In genomic region chr1:183186820-183187219, GRCh38 we compare ENCODE assay signal across 14 cellular contexts. TPM values are rescaled to one million over a fixed set of nuclear protein-coding genes. Genes with fewer than 3 reads are reported as not detected.
DNase-seq lines count a peak whose midpoint lies in the region; ATAC-seq, FAIRE-seq and TF ChIP-seq lines count a peak whose summit lies in the region.
"Had no signal": no experiment of that assay in that cellular context is flagged by ENCODE, and none has a peak within 500 bp of the region (broad histone marks: within the 10 kb centered on the region; RNA-seq: fewer than 3 reads in every experiment).

No MANE protein-coding gene starts in this region.

- WGBS in H1 (ENCODE audit: extremely low coverage in 1 of 2, insufficient coverage in 1 of 2, insufficient read length in 1 of 2, insufficient replicate concordance in 2 of 2, low coverage in 1 of 2, low lambda C conversion rate in 2 of 2, missing lambda C conversion rate in 1 of 2), 2 experiments, result 77% methylated on average over 4 of the region's 4 CpGs; no CpG with 5 or more reads in 1 of the 2 experiments
- WGBS in stomach, 5 donors, result 59 to 68% (median 66%) methylated on average over 4 of the region's 4 CpGs

- H3K27me3 ChIP-seq in HUES6 (ENCODE audit: control insufficient read depth, insufficient read depth, low read length), result peaks cover 3% of the 10 kb centered on the region; the same call in 1 of the 2 replicates
- H3K27me3 ChIP-seq in H1 (replicated peaks in 1 of 4; ENCODE audit: control insufficient read depth in 3 of 4, extremely low read depth in 1 of 4, insufficient read depth in 3 of 4, low read length in 3 of 4), result no peaks in the 10 kb centered on the region
- H3K27me3 ChIP-seq in left lung, result peaks cover 5 to 22% of the 10 kb centered on the region in 2 donors
- peaks cover 0 to 15% (median 0%) of the 10 kb centered on the region in 3 donors for H3K27me3 ChIP-seq in stomach
- H3K27me3 ChIP-seq: uterus had no signal

- intact Hi-C loops in left lung (cut with DNase I) (no loop called here), stomach (cut with DNase I; ENCODE audit: low total_unique reads) (no loop called here)

- H4K8ac ChIP-seq in H1 (ENCODE audit: extremely low read depth, insufficient read depth, low read length), result no peak overlapping the region

- CTCF ChIA-PET in H1 (lab: Charles Lee; ENCODE audit: partially characterized antibody), result interaction anchor here (0.6 to 3.3 kb wide), 4 partner anchors 8 to 101 kb away, joined by 3 to 14 read pairs (median 4); no protein-coding TSS in a partner anchor

- no peak overlapping the region for H3K4me3 Mint-ChIP-seq in activated T-cell treated with anti-CD3 and anti-CD28 coated beads, Interleukin-2, amount 50 U/mL, for 24 hours

- no peak overlapping the region for H2BK20ac ChIP-seq in H1 (ENCODE audit: low read length)

- no peak overlapping the region for H3K14ac ChIP-seq in H1 (ENCODE audit: insufficient read length)

- POLR2A ChIA-PET in H1 (lab: Charles Lee; ENCODE audit: partially characterized antibody), result interaction anchor here (1.6 kb wide), 1 partner anchor 40 kb away, joined by 3 read pairs; no protein-coding TSS in a partner anchor

- no peaks in the 10 kb centered on the region for H4K20me1 ChIP-seq in H1 (replicated peaks in 1 of 2; ENCODE audit: control insufficient read depth in 1 of 2, insufficient read depth in 2 of 2, low read length in 2 of 2)

- H2BK120ac ChIP-seq in H1 (replicated peaks; ENCODE audit: low read depth, low read length), result no peak overlapping the region

- H3K23ac ChIP-seq in H1 (ENCODE audit: insufficient read length), result no peak overlapping the region

- peaks cover 44% of the 10 kb centered on the region for H3K27me3 Mint-ChIP-seq in activated T-cell treated with anti-CD3 and anti-CD28 coated beads, Interleukin-2, amount 50 U/mL, for 24 hours

- peak overlapping the region; percentile 82 for H3K9ac ChIP-seq in HUES6 (ENCODE audit: low read length)
- H3K9ac ChIP-seq in H1 (replicated peaks in 1 of 4; ENCODE audit: extremely low read depth in 1 of 4, low read depth in 3 of 4, low read length in 3 of 4), result no peak overlapping the region

- peaks cover 5% of the 10 kb centered on the region for H3K4me1 Mint-ChIP-seq in activated T-cell treated with anti-CD3 and anti-CD28 coated beads, Interleukin-2, amount 50 U/mL, for 24 hours (ENCODE audit: low read depth)

- TF ChIP-seq CTCF in H1 (IDR thresholded peaks at IDR 0.05; ENCODE audit: control extremely low read depth in 1 of 3, insufficient read depth in 1 of 3, low read depth in 1 of 3, low read length in 3 of 3) (no peak), left lung (IDR thresholded peaks at IDR 0.05) (no peak), stomach (IDR thresholded peaks at IDR 0.05) (no peak)

- H2BK12ac ChIP-seq in H1 (ENCODE audit: low read depth, low read length), result no peak overlapping the region

- DNase-seq in H1 (ENCODE audit: low read depth in 1 of 2, low spot score in 2 of 2), result no peak
- DNase-seq in left lung, result no peak
- DNase-seq in stomach, result no peak
- no peak for DNase-seq in activated T-cell treated with anti-CD3 and anti-CD28 coated beads, Interleukin-2, amount 50 U/mL, for 24 hours
- no peak for DNase-seq in A172 (ENCODE audit: low spot score)
- DNase-seq in DMS153 (lab: John Stamatoyannopoulos, UW), result no peak
- DNase-seq: activated CD4-positive, alpha-beta T cell treated with anti-CD3 and anti-CD28 coated beads for 1 hour; AML-193; DMS 273 treated with DMSO at 0.1 percent for 48 hours; naive B cell had no signal

- H3K4ac ChIP-seq in H1 (replicated peaks; ENCODE audit: insufficient read length, low read depth, low read length), result no peak overlapping the region

- peaks cover 2% of the 10 kb centered on the region; the same call in 1 of the 2 replicates for H3K23me2 ChIP-seq in H1 (ENCODE audit: low read depth, low read length)

- H3K4me2 ChIP-seq in H1 (ENCODE audit: insufficient read depth in 1 of 2, low read depth in 2 of 2, low read length in 2 of 2), result peak overlapping the region; percentile 73 to 77

- no peak overlapping the region for H2BK5ac ChIP-seq in H1 (ENCODE audit: low read depth, low read length)

- peak overlapping the region; percentile 64 for H3K4me3 ChIP-seq in HUES6 (ENCODE audit: low read depth, low read length)
- H3K4me3 ChIP-seq in H1 (ENCODE audit: extremely low read depth in 1 of 4, insufficient read depth in 2 of 4, low read depth in 3 of 4, low read length in 4 of 4), result peak overlapping the region; percentile 46 to 71 (median 62); a peak in 7 of 8 replicates
- peak overlapping the region; percentile 23 to 29 for H3K4me3 ChIP-seq in left lung
- peak overlapping the region in 3 of 4 donors; percentile 40 to 46 (median 45) for H3K4me3 ChIP-seq in stomach

- no peak overlapping the region for H2BK15ac ChIP-seq in H1 (ENCODE audit: low read length)

- H3K79me2 ChIP-seq in H1 (ENCODE audit: control insufficient read depth in 1 of 2, insufficient read depth in 2 of 2, low read length in 2 of 2), result no peaks in the 10 kb centered on the region

- H3K4me1 ChIP-seq in HUES6 (ENCODE audit: control insufficient read depth, insufficient read depth, low read length) (peaks cover 16% of the 10 kb centered on the region), H1 (replicated peaks in 1 of 4; ENCODE audit: control insufficient read depth in 3 of 4, insufficient read depth in 4 of 4, low read length in 3 of 4) (peaks cover 0 to 6% (median 3%) of the 10 kb centered on the region in 4 experiments; a peak in 4 of 7 replicates), left lung (no peaks in the 10 kb centered on the region), stomach (peaks cover 0 to 14% (median 9%) of the 10 kb centered on the region in 4 donors)
- H3K4me1 ChIP-seq: uterus had no signal

- no peak overlapping the region for H3K56ac ChIP-seq in H1 (replicated peaks; ENCODE audit: insufficient read length, low read depth, low read length)

- peak overlapping the region; percentile 37; the same call in 1 of the 2 replicates for H3K27ac ChIP-seq in HUES6 (ENCODE audit: low read depth, low read length)
- H3K27ac ChIP-seq in H1 (ENCODE audit: low read depth, low read length), result no peak overlapping the region
- H3K27ac ChIP-seq in left lung, result no peak overlapping the region
- H3K27ac ChIP-seq in stomach, result peak overlapping the region in 2 of 5 donors; percentile 79 to 83

- no peaks in the 10 kb centered on the region for H3K36me3 ChIP-seq in HUES6 (ENCODE audit: control insufficient read depth, insufficient read depth, low read length)
- H3K36me3 ChIP-seq in H1 (ENCODE audit: control insufficient read depth in 2 of 4, insufficient read depth in 4 of 4, low read length in 3 of 4), result no peaks in the 10 kb centered on the region
- no peaks in the 10 kb centered on the region for H3K36me3 ChIP-seq in left lung
- H3K36me3 ChIP-seq in stomach, result no peaks in the 10 kb centered on the region
- H3K36me3 ChIP-seq: uterus had no signal

- no peak overlapping the region for H2AK5ac ChIP-seq in H1 (ENCODE audit: low read depth, low read length)

- FAIRE-seq in H1 (lab: Jason Lieb, UNC), result peak; percentile 48

- TF ChIP-seq POLR2A in H1 (IDR thresholded peaks at IDR 0.05; ENCODE audit: control extremely low read depth in 1 of 2, low read depth in 2 of 2, low read length in 2 of 2) (no peak), stomach (IDR thresholded peaks at IDR 0.05) (no peak)

- no peak overlapping the region for H4K91ac ChIP-seq in H1 (replicated peaks; ENCODE audit: insufficient read length, low read length)

- H3K36me3 Mint-ChIP-seq in activated T-cell treated with anti-CD3 and anti-CD28 coated beads, Interleukin-2, amount 50 U/mL, for 24 hours (ENCODE audit: low read depth), result no peaks in the 10 kb centered on the region
- H3K36me3 Mint-ChIP-seq: naive B cell had no signal

- H3K9me3 ChIP-seq in HUES6 (ENCODE audit: control insufficient read depth, insufficient read depth, low read depth, low read length) (no peaks in the 10 kb centered on the region), H1 (ENCODE audit: insufficient read depth in 2 of 2, low read depth in 1 of 2, low read length in 1 of 2) (no peaks in the 10 kb centered on the region), left lung (no peaks in the 10 kb centered on the region), stomach (no peaks in the 10 kb centered on the region)
- H3K9me3 ChIP-seq: uterus had no signal

- no peak overlapping the region for H4K5ac ChIP-seq in H1 (ENCODE audit: insufficient read length, low read depth, low read length)

- no peaks in the 10 kb centered on the region for H3K79me1 ChIP-seq in H1 (ENCODE audit: low read depth, low read length)

- H3K9me3 Mint-ChIP-seq in activated T-cell treated with anti-CD3 and anti-CD28 coated beads, Interleukin-2, amount 50 U/mL, for 24 hours, result no peaks in the 10 kb centered on the region
- H3K9me3 Mint-ChIP-seq: naive B cell had no signal

- TF ChIP-seq RAD21 in H1 (IDR thresholded peaks at IDR 0.05 in 1 of 2, conservative IDR thresholded peaks at IDR 0.05 in 1 of 2; ENCODE audit: low read depth in 2 of 2, low read length in 2 of 2), result no peak

- no peak overlapping the region for H3K18ac ChIP-seq in H1 (ENCODE audit: extremely low read depth, low read length)

- H3K27ac Mint-ChIP-seq in activated T-cell treated with anti-CD3 and anti-CD28 coated beads, Interleukin-2, amount 50 U/mL, for 24 hours, result no peak overlapping the region
- H3K27ac Mint-ChIP-seq: naive B cell had no signal

- no peak for TF ChIP-seq EP300 in H1 (IDR thresholded peaks at IDR 0.05; ENCODE audit: borderline replicate concordance in 1 of 2, low read depth in 2 of 2, low read length in 2 of 2)
- TF ChIP-seq EP300 in stomach (IDR thresholded peaks at IDR 0.05), result no peak

- no peak overlapping the region for H2AFZ ChIP-seq in H1 (ENCODE audit: low read length)

- ATAC-seq in left lung (peak; percentile 24), HG03354 (IDR thresholded peaks at IDR 0.05; ENCODE audit: poor library complexity, severe bottlenecking, unreplicated experiment) (no peak)

TF ChIP-seq in H1, 55 proteins besides CTCF, POLR2A, EP300 and RAD21:
- TF ChIP-seq SUZ12 (IDR thresholded peaks at IDR 0.05; ENCODE audit: low read length) (no peak), SIN3A (conservative IDR thresholded peaks at IDR 0.05 in 1 of 2, IDR thresholded peaks at IDR 0.05 in 1 of 2; ENCODE audit: low read depth in 1 of 2, low read length in 2 of 2) (no peak)

RNA-seq across cellular contexts. Expression of gene LAMC2, which starts 0.8 kb away (rescaled TPM):
- 12.9 and 13.0 TPM in 2 replicates for total RNA-seq in H1 (2021; fragmentation: NEBNext Ultra II Directional; extraction: Animal tissue kit (Norgen Biotek cat#: 25700))
- polyA plus RNA-seq in H1 (2011; rRNA removed) (4.6 and 5.2 TPM in 2 replicates), stomach (10 to 100 TPM in 1 of 3 donors, 1 to 10 TPM in 2; 2.0 to 18.7 (median 4.3) TPM)
- 6.2 TPM for polyA plus RNA-seq in H1 (2011; cell fraction: cytosol; rRNA removed)
- 9.3 TPM for polyA plus RNA-seq in H1 (2011; cell fraction: nucleus; rRNA removed)
- 7.5 to 8.7 TPM (median 8.5 TPM) in 4 replicates for polyA plus RNA-seq in H1 (2012, experiment 1 of 2)
- polyA plus RNA-seq in H1 (2012, experiment 2 of 2), result 1.5 TPM
- polyA plus RNA-seq in H1 (2013, experiment 1 of 2), result 14.3 TPM
- polyA plus RNA-seq in H1 (2013, experiment 2 of 2), result 13.5 TPM
- polyA minus RNA-seq in H1 (2011; rRNA and poly(A)+ RNA removed), result 11.9 and 16.9 TPM in 2 replicates
- polyA minus RNA-seq in H1 (2011; cell fraction: cytosol; rRNA and poly(A)+ RNA removed), result 5.7 TPM
- 7.2 TPM for polyA minus RNA-seq in H1 (2011; cell fraction: nucleus; rRNA and poly(A)+ RNA removed)
- total RNA-seq in left lung (100 to 1,000 TPM in 1 of 2 donors, 10 to 100 TPM in 1; 46.8 to 104 TPM), stomach (10 to 100 TPM in 4 of 5 donors, 1 to 10 TPM in 1; 5.3 to 21.3 (median 12.7) TPM)
- total RNA-seq in A172 (2014; rRNA removed; shearing (Covaris generic)), result 24.5 and 36.8 TPM in 2 replicates
- total RNA-seq: T-helper 2 cell treated with Interferon-gamma antibody and Interleukin-4, amounts not matched to agents 100 ng/mL and 5 ng/mL, for 36 hours had no signal
